Comparison of ENCODE assay signal across 27 cellular contexts in the genomic region with DNA sequence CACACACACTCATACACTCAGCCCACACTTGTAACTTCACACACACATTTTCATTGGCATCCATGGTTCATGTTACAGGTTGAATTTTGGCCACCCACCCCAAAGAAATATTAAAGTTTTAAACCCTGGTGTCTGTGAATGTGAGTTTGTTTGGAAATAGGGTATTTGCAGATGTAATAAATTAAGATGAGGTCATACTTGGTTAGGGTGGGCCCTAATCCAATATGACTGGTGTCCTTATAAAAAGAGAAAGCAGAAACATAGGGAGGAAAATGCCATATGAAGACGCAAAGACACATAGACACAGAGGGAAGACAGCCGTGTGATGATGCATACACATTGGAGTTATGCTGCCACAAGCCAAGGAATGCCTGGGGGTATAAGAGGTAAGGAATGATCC.
"Had no signal": no experiment of that assay in that cellular context is flagged by ENCODE, and none has a peak within 500 bp of the region (broad histone marks: within the 10 kb centered on the region; RNA-seq: fewer than 3 reads in every experiment).

No MANE protein-coding gene starts in this region.

- DNase-seq: colonic mucosa; cortex of kidney; dermis blood vessel endothelial cell; dorsolateral prefrontal cortex; effector CD4-positive, alpha-beta T cell; effector CD8-positive, alpha-beta T cell; effector memory CD4-positive, alpha-beta T cell; effector memory CD8-positive, alpha-beta T cell; endodermal cell; erythroblast; esophagus squamous epithelium; foreskin fibroblast; foreskin melanocyte; gastrocnemius medialis; glutamatergic neuron; head of caudate nucleus; heart left ventricle; heart right ventricle had no signal

- H3K4me1 ChIP-seq: colonic mucosa, esophagus squamous epithelium, gastrocnemius medialis, gastroesophageal sphincter had no signal

- ATAC-seq: effector memory CD8-positive, alpha-beta T cell; esophagus mucosa; gastrocnemius medialis; gastroesophageal sphincter; heart left ventricle; heart right ventricle had no signal

- FAIRE-seq: colon, endometrium, endothelial cell of umbilical vein, frontal cortex had no signal

- H3K36me3 ChIP-seq: colonic mucosa, esophagus muscularis mucosa, esophagus squamous epithelium, gastrocnemius medialis, gastroesophageal sphincter, heart left ventricle, heart right ventricle had no signal

- H3K27ac ChIP-seq: colonic mucosa, coronary artery, dorsolateral prefrontal cortex, epithelial cell of prostate, esophagus muscularis mucosa, esophagus squamous epithelium, gastrocnemius medialis, gastroesophageal sphincter had no signal

- H3K27me3 ChIP-seq: colonic mucosa, esophagus muscularis mucosa, esophagus squamous epithelium, gastrocnemius medialis, gastroesophageal sphincter, heart left ventricle had no signal

- H3K9me3 ChIP-seq: colonic mucosa, esophagus muscularis mucosa, esophagus squamous epithelium, gastrocnemius medialis, gastroesophageal sphincter, heart left ventricle had no signal

- H3K4me3 ChIP-seq: colonic mucosa, coronary artery, dorsolateral prefrontal cortex, esophagus muscularis mucosa, esophagus squamous epithelium, gastrocnemius medialis, gastroesophageal sphincter, heart left ventricle, heart right ventricle had no signal
